Comparison of ENCODE assay signal across 15 cellular contexts in genomic region chr3:31592764-31593163, GRCh38.
DNase-seq lines count a peak whose midpoint lies in the region; ATAC-seq and TF ChIP-seq lines count a peak whose summit lies in the region.
"Had no signal": no experiment of that assay in that cellular context is flagged by ENCODE, and none has a peak within 500 bp of the region (broad histone marks: within the 10 kb centered on the region; RNA-seq: fewer than 3 reads in every experiment).

No MANE protein-coding gene starts in this region.

- H3K4me1 ChIP-seq in CD4-positive, alpha-beta memory T cell (ENCODE audit: insufficient read depth, low read length): peaks cover 47% of the 10 kb centered on the region
- H3K4me1 ChIP-seq in tibial nerve: no peaks in the 10 kb centered on the region

- peaks cover 90% of the 10 kb centered on the region for H3K36me3 Mint-ChIP-seq in activated T-cell treated with anti-CD3 and anti-CD28 coated beads, Interleukin-2, amount 50 U/mL, for 24 hours (ENCODE audit: low read depth)
- H3K36me3 Mint-ChIP-seq in CD4-positive, alpha-beta memory T cell: peaks cover 86% of the 10 kb centered on the region in 2 donors

- peaks cover 23% of the 10 kb centered on the region for H3K9me3 Mint-ChIP-seq in activated T-cell treated with anti-CD3 and anti-CD28 coated beads, Interleukin-2, amount 50 U/mL, for 24 hours
- H3K9me3 Mint-ChIP-seq in CD4-positive, alpha-beta memory T cell: peaks cover 0 to 50% (median 32%) of the 10 kb centered on the region in 8 donors

- H3K4me1 Mint-ChIP-seq in activated T-cell treated with anti-CD3 and anti-CD28 coated beads, Interleukin-2, amount 50 U/mL, for 24 hours (ENCODE audit: low read depth): peaks cover 56% of the 10 kb centered on the region
- H3K4me1 Mint-ChIP-seq in CD4-positive, alpha-beta memory T cell: peaks cover 46 to 69% (median 54%) of the 10 kb centered on the region in 4 donors
- H3K4me1 Mint-ChIP-seq: CD14-positive monocyte had no signal

- H3K4me3 ChIP-seq in CD4-positive, alpha-beta memory T cell (ENCODE audit: low read length in 2 of 2): no peak overlapping the region
- H3K4me3 ChIP-seq in tibial nerve: no peak overlapping the region

- no peak for DNase-seq in activated T-cell treated with anti-CD3 and anti-CD28 coated beads, Interleukin-2, amount 50 U/mL, for 24 hours
- DNase-seq in activated T-cell treated with anti-CD3 and anti-CD28 coated beads, Interleukin-2, amount 50 U/mL, for 48 hours: no peak
- DNase-seq in CD4-positive, alpha-beta memory T cell: no peak
- DNase-seq in HuH-7.5 (ENCODE audit: low spot score) (peak; percentile 32), left lobe of liver (ENCODE audit: low spot score) (peak; percentile 75), tibial nerve (ENCODE audit: low spot score in 2 of 2) (no peak)
- DNase-seq: ACHN, AML-193, Calu3, H7, NCI-H1694, NCI-H524 had no signal

- TF ChIP-seq POLR2A in tibial nerve (IDR thresholded peaks at IDR 0.05): no peak

- TF ChIP-seq CTCF in tibial nerve (IDR thresholded peaks at IDR 0.05): no peak

- intact Hi-C loops in CD4-positive, alpha-beta memory T cell (cut with micrococcal nuclease): no loop called here

- POLR2A ChIA-PET in CD4-positive, alpha-beta memory T cell (lab: Charles Lee; ENCODE audit: partially characterized antibody): no interaction called here

- peaks cover 0 to 8% of the 10 kb centered on the region in 2 donors for H3K9me3 ChIP-seq in CD4-positive, alpha-beta memory T cell (ENCODE audit: control insufficient read depth in 1 of 2, low read length in 2 of 2)
- H3K9me3 ChIP-seq in tibial nerve: peaks cover 0 to 33% (median 13%) of the 10 kb centered on the region in 4 donors

- H3K4me3 Mint-ChIP-seq in activated T-cell treated with anti-CD3 and anti-CD28 coated beads, Interleukin-2, amount 50 U/mL, for 24 hours: no peak overlapping the region
- H3K4me3 Mint-ChIP-seq in CD4-positive, alpha-beta memory T cell: peak overlapping the region in 5 of 8 donors; percentile 26 to 75 (median 60)
- H3K4me3 Mint-ChIP-seq: CD14-positive monocyte had no signal

- H3K36me3 ChIP-seq in CD4-positive, alpha-beta memory T cell (ENCODE audit: insufficient read depth, low read length): peaks cover 40% of the 10 kb centered on the region
- H3K36me3 ChIP-seq in tibial nerve: peaks cover 0 to 76% (median 0%) of the 10 kb centered on the region in 3 donors

- WGBS in tibial nerve, 2 donors: 95 to 97% methylated on average over 2 of the region's 2 CpGs

- no peaks in the 10 kb centered on the region for H3K27me3 ChIP-seq in CD4-positive, alpha-beta memory T cell (ENCODE audit: insufficient read depth, low read length)
- no peaks in the 10 kb centered on the region for H3K27me3 ChIP-seq in tibial nerve

- H3K27me3 Mint-ChIP-seq in activated T-cell treated with anti-CD3 and anti-CD28 coated beads, Interleukin-2, amount 50 U/mL, for 24 hours: no peaks in the 10 kb centered on the region
- no peaks in the 10 kb centered on the region for H3K27me3 Mint-ChIP-seq in CD4-positive, alpha-beta memory T cell
- H3K27me3 Mint-ChIP-seq: IgD-negative memory B cell had no signal

- TF ChIP-seq EP300 in tibial nerve (IDR thresholded peaks at IDR 0.05): no peak

- no peak overlapping the region for H3K27ac ChIP-seq in CD4-positive, alpha-beta memory T cell (ENCODE audit: low read depth, low read length)
- H3K27ac ChIP-seq in tibial nerve: no peak overlapping the region

- CTCF ChIA-PET in CD4-positive, alpha-beta memory T cell (lab: Charles Lee; ENCODE audit: partially characterized antibody): interaction anchor here (1.9 kb wide), 1 partner anchor 11 kb away, joined by 4 read pairs; no protein-coding TSS in a partner anchor

- ATAC-seq in left lobe of liver: peak; percentile 98
- no peak for ATAC-seq in GM21423 (IDR thresholded peaks at IDR 0.05; ENCODE audit: unreplicated experiment)

- H3K27ac Mint-ChIP-seq in activated T-cell treated with anti-CD3 and anti-CD28 coated beads, Interleukin-2, amount 50 U/mL, for 24 hours: peak overlapping the region; percentile 14
- peak overlapping the region in 3 of 7 donors; percentile 10 to 73 (median 54) for H3K27ac Mint-ChIP-seq in CD4-positive, alpha-beta memory T cell
- H3K27ac Mint-ChIP-seq: IgD-negative memory B cell had no signal

Comparison
In these comparisons a context has a peak if more than half of its experiments do, and no peak if none do; other contexts are left out.
1. DNase-seq: peak in HuH-7.5 (single experiment) and left lobe of liver (single experiment); none in activated T-cell treated with anti-CD3 and anti-CD28 coated beads, Interleukin-2, amount 50 U/mL, for 24 hours (single experiment), activated T-cell treated with anti-CD3 and anti-CD28 coated beads, Interleukin-2, amount 50 U/mL, for 48 hours (0 of 2), CD4-positive, alpha-beta memory T cell (0 of 5) and tibial nerve (0 of 2).